Comparison of ENCODE assay signal across 9 cellular contexts in genomic region chr17:76567634-76568432, GRCh38. TPM values are rescaled to one million over a fixed set of nuclear protein-coding genes. Genes with fewer than 3 reads are reported as not detected.
DNase-seq lines count a peak whose midpoint lies in the region; ATAC-seq, FAIRE-seq and TF ChIP-seq lines count a peak whose summit lies in the region.
"Had no signal": no experiment of that assay in that cellular context is flagged by ENCODE, and none has a peak within 500 bp of the region (broad histone marks: within the 10 kb centered on the region; RNA-seq: fewer than 3 reads in every experiment).

No MANE protein-coding gene starts in this region.

- ATAC-seq in HG02571 (IDR thresholded peaks at IDR 0.05; ENCODE audit: unreplicated experiment), result no peak

- H3K36me3 Mint-ChIP-seq in Calu3 (ENCODE audit: insufficient read depth, unreplicated experiment), result peaks cover 64% of the 10 kb centered on the region
- H3K36me3 Mint-ChIP-seq in brain, result peaks cover 29% of the 10 kb centered on the region
- H3K36me3 Mint-ChIP-seq in nephron progenitor cell (ENCODE audit: low read depth), result peaks cover 28% of the 10 kb centered on the region

- H3K4me3 Mint-ChIP-seq in Calu3 (ENCODE audit: low read depth, unreplicated experiment) (peak overlapping the region; percentile 34), brain (no peak overlapping the region), nephron progenitor cell (no peak overlapping the region)

- H3K27me3 Mint-ChIP-seq in Calu3 (ENCODE audit: unreplicated experiment) (no peaks in the 10 kb centered on the region), brain (no peaks in the 10 kb centered on the region), nephron progenitor cell (ENCODE audit: low read depth, poor library complexity) (peaks cover 5% of the 10 kb centered on the region)

- no peak for TF ChIP-seq CTCF in Calu3 (IDR thresholded peaks at IDR 0.05; ENCODE audit: unreplicated experiment)
- TF ChIP-seq CTCF in brain (conservative IDR thresholded peaks at IDR 0.05), result no peak
- TF ChIP-seq CTCF in nephron progenitor cell (IDR thresholded peaks at IDR 0.05), result no peak

- no TSS peak for BruUV-seq in Calu3 (replicated peaks; lab: Mats Ljungman, UMichigan)

- no peak for FAIRE-seq in GM19239 (lab: Jason Lieb, UNC)

- peak overlapping the region; percentile 83 for H3K27ac Mint-ChIP-seq in Calu3 (ENCODE audit: unreplicated experiment)
- H3K27ac Mint-ChIP-seq in brain, result peak overlapping the region in 3 of 5 experiments; percentile 43 to 85 (median 73)
- H3K27ac Mint-ChIP-seq in nephron progenitor cell, result peak overlapping the region; percentile 84

- DNase-seq in Calu3, result peak; percentile 37
- peak; percentile 45 to 55 for DNase-seq in Kasumi-1 (lab: John Stamatoyannopoulos, UW)
- DNase-seq in nephron progenitor cell, result no peak
- DNase-seq in NCI-H1436 (lab: John Stamatoyannopoulos, UW), result no peak
- DNase-seq in DMS153 treated with DMSO at 0.1 percent for 48 hours (lab: John Stamatoyannopoulos, UW; ENCODE audit: unreplicated experiment), result no peak
- no peak for DNase-seq in GM19239 (ENCODE audit: insufficient read length, low spot score)
- DNase-seq: GM23248 had no signal

- H3K9me3 Mint-ChIP-seq in Calu3 (ENCODE audit: low read depth, unreplicated experiment), result no peaks in the 10 kb centered on the region
- H3K9me3 Mint-ChIP-seq in brain, result no peaks in the 10 kb centered on the region
- no peaks in the 10 kb centered on the region for H3K9me3 Mint-ChIP-seq in nephron progenitor cell

- intact Hi-C loops in Calu3 (cut with micrococcal nuclease; ENCODE audit: unreplicated experiment), result no loop called here

- CTCF ChIA-PET in Calu3 (lab: Charles Lee), result interaction anchor here (0.9 to 2.9 kb wide), 5 partner anchors 10 to 103 kb away, joined by 3 to 13 read pairs (median 4); partner anchors contain the start of gene ST6GALNAC2

- peaks cover 54% of the 10 kb centered on the region for H3K4me1 Mint-ChIP-seq in Calu3 (ENCODE audit: low read depth, unreplicated experiment)
- peaks cover 46% of the 10 kb centered on the region for H3K4me1 Mint-ChIP-seq in brain
- H3K4me1 Mint-ChIP-seq in nephron progenitor cell, result peaks cover 40% of the 10 kb centered on the region

RNA-seq across cellular contexts. Expression of gene ST6GALNAC2, which starts 17.8 kb away (rescaled TPM):
- total RNA-seq in Calu3 (2022), result 10.5 and 11.6 TPM in 2 replicates
- polyA plus RNA-seq in brain (ENCODE audit: insufficient read depth, low read depth, low replicate concordance), result 8.3 TPM

RNA-seq across cellular contexts. Expression of gene PRCD, which starts 28.0 kb away (rescaled TPM):
- not detected in 2 replicates for total RNA-seq in Calu3 (2022)
- 9.9 TPM for polyA plus RNA-seq in brain (ENCODE audit: insufficient read depth, low read depth, low replicate concordance)

RNA-seq across cellular contexts. Expression of gene CYGB, which starts 30.3 kb away (rescaled TPM):
- not detected in 2 replicates for total RNA-seq in Calu3 (2022)
- polyA plus RNA-seq in brain (ENCODE audit: insufficient read depth, low read depth, low replicate concordance), result 6.8 TPM

Comparison
In these comparisons a context has a peak if more than half of its experiments do, and no peak if none do; other contexts are left out.
1. DNase-seq: peak in Calu3 (single experiment) and Kasumi-1 (2 of 2); none in nephron progenitor cell (single experiment), NCI-H1436 (single experiment), DMS153 treated with DMSO at 0.1 percent for 48 hours (single experiment) and GM19239 (single experiment).
2. Peak in every context shown above with its lines, with median percentiles within 50 percentile points of each other: H3K27ac Mint-ChIP-seq.